ENCODE assay signal across 1 cellular context in the genomic region with DNA sequence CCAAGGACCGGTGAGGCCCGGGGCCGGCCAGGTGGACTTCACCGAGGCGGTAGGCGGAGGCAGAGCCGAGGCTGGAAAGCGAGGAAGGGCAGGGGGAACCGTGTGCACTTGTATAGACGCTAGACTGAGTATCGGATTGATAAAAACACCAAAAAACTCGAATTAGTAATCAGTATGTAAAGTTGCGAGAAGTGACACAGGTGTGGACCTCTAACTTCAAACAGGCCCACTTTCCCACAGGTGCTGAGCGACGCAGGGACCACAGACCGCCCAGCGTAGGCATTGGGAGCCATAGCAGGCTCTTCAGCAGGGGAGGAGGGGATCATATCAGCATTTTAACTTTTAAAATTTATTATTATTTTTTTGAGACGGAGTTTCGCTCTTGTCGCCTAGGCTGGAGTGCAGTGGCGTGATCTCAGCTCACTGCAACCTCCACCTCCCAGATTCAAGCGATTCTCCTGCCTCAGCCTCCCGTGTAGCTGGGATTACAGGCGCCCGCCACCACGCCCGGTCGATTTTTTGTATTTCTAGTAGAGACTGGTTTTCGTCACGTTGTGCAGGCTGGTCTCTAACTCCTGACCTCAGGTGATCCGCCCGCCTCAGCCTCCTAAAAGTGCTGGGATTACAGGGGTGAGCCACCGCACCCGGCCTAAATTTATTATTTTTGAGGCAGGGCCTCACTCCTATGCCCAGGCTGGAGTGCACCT.
A peak's percentile ranks its signal among the peaks of the same experiment; 100 is the strongest.
TF ChIP-seq lines count a peak whose summit lies in the region.

No MANE protein-coding gene starts in this region.

TF ChIP-seq in K562, 482 proteins besides CTCF, POLR2A, EP300 and RAD21:
- no peak for TF ChIP-seq ZNF232 (CRISPR knock-in tag; IDR thresholded peaks at IDR 0.05)
- no peak for TF ChIP-seq JUNB (CRISPR knock-in tag; conservative IDR thresholded peaks at IDR 0.05)
- no peak for TF ChIP-seq GATA2 (CRISPR knock-in tag; IDR thresholded peaks at IDR 0.05)
- TF ChIP-seq CREBBP (IDR thresholded peaks at IDR 0.05; ENCODE audit: low read depth, low read length) = no peak
- TF ChIP-seq SMAD4 (CRISPR knock-in tag; conservative IDR thresholded peaks at IDR 0.05) = 0 out of 2 replicates have a peak, but pooled peaks have one; percentile 2
- TF ChIP-seq, protein P1, sequence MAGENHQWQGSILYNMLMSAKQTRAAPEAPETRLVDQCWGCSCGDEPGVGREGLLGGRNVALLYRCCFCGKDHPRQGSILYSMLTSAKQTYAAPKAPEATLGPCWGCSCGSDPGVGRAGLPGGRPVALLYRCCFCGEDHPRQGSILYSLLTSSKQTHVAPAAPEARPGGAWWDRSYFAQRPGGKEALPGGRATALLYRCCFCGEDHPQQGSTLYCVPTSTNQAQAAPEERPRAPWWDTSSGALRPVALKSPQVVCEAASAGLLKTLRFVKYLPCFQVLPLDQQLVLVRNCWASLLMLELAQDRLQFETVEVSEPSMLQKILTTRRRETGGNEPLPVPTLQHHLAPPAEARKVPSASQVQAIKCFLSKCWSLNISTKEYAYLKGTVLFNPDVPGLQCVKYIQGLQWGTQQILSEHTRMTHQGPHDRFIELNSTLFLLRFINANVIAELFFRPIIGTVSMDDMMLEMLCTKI (IDR thresholded peaks at IDR 0.05; ENCODE audit: partially characterized antibody) = no peak
- TF ChIP-seq CHD1 (IDR thresholded peaks at IDR 0.05; ENCODE audit: low read length) = peak; percentile 49
- TF ChIP-seq RHOXF2B (CRISPR knock-in tag; conservative IDR thresholded peaks at IDR 0.05) = no peak
- no peak for TF ChIP-seq PML (IDR thresholded peaks at IDR 0.05; ENCODE audit: low read length)
- TF ChIP-seq ZEB2 (IDR thresholded peaks at IDR 0.05) = 0 out of 2 replicates have a peak, but pooled peaks have one; percentile 34
- TF ChIP-seq KAT7 (CRISPR knock-in tag; IDR thresholded peaks at IDR 0.05; ENCODE audit: borderline replicate concordance) = 0 out of 2 replicates have a peak, but pooled peaks have one; percentile 8
- no peak for TF ChIP-seq SMC3 (conservative IDR thresholded peaks at IDR 0.05; ENCODE audit: insufficient read depth, low read depth, low read length)
- TF ChIP-seq ZNF76 (CRISPR knock-in tag; IDR thresholded peaks at IDR 0.05; ENCODE audit: borderline replicate concordance) = no peak
- peak; percentile 22 for TF ChIP-seq RBBP5 (IDR thresholded peaks at IDR 0.05; ENCODE audit: borderline replicate concordance, insufficient read depth, low read length, poor library complexity, severe bottlenecking)
- TF ChIP-seq CBFA2T3 (IDR thresholded peaks at IDR 0.05) = no peak
- no peak for TF ChIP-seq STAG1 (CRISPR knock-in tag; IDR thresholded peaks at IDR 0.05; ENCODE audit: borderline replicate concordance)
- TF ChIP-seq, protein P2, sequence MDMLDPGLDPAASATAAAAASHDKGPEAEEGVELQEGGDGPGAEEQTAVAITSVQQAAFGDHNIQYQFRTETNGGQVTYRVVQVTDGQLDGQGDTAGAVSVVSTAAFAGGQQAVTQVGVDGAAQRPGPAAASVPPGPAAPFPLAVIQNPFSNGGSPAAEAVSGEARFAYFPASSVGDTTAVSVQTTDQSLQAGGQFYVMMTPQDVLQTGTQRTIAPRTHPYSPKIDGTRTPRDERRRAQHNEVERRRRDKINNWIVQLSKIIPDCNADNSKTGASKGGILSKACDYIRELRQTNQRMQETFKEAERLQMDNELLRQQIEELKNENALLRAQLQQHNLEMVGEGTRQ (CRISPR knock-in tag; IDR thresholded peaks at IDR 0.05) = 0 out of 2 replicates have a peak, but pooled peaks have one; percentile 1
- TF ChIP-seq ETV1 (tag; conservative IDR thresholded peaks at IDR 0.05; ENCODE audit: low read depth) = 0 out of 2 replicates have a peak, but pooled peaks have one; percentile 24
- TF ChIP-seq, protein P3, sequence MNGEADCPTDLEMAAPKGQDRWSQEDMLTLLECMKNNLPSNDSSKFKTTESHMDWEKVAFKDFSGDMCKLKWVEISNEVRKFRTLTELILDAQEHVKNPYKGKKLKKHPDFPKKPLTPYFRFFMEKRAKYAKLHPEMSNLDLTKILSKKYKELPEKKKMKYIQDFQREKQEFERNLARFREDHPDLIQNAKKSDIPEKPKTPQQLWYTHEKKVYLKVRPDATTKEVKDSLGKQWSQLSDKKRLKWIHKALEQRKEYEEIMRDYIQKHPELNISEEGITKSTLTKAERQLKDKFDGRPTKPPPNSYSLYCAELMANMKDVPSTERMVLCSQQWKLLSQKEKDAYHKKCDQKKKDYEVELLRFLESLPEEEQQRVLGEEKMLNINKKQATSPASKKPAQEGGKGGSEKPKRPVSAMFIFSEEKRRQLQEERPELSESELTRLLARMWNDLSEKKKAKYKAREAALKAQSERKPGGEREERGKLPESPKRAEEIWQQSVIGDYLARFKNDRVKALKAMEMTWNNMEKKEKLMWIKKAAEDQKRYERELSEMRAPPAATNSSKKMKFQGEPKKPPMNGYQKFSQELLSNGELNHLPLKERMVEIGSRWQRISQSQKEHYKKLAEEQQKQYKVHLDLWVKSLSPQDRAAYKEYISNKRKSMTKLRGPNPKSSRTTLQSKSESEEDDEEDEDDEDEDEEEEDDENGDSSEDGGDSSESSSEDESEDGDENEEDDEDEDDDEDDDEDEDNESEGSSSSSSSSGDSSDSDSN (IDR thresholded peaks at IDR 0.05; ENCODE audit: borderline replicate concordance in 1 of 2, low read depth in 2 of 2, low read length in 2 of 2) = no peak
- TF ChIP-seq HCFC1 (IDR thresholded peaks at IDR 0.05; ENCODE audit: low read depth, low read length) = no peak
- TF ChIP-seq ETV5 (CRISPR knock-in tag; IDR thresholded peaks at IDR 0.05; ENCODE audit: low read depth) = 0 out of 2 replicates have a peak, but pooled peaks have one; percentile 9
- TF ChIP-seq HDAC1 (IDR thresholded peaks at IDR 0.05) = 0 out of 4 replicates have a peak, but pooled peaks of 1 of the 2 experiments have one; percentile 5
- TF ChIP-seq, protein P4, sequence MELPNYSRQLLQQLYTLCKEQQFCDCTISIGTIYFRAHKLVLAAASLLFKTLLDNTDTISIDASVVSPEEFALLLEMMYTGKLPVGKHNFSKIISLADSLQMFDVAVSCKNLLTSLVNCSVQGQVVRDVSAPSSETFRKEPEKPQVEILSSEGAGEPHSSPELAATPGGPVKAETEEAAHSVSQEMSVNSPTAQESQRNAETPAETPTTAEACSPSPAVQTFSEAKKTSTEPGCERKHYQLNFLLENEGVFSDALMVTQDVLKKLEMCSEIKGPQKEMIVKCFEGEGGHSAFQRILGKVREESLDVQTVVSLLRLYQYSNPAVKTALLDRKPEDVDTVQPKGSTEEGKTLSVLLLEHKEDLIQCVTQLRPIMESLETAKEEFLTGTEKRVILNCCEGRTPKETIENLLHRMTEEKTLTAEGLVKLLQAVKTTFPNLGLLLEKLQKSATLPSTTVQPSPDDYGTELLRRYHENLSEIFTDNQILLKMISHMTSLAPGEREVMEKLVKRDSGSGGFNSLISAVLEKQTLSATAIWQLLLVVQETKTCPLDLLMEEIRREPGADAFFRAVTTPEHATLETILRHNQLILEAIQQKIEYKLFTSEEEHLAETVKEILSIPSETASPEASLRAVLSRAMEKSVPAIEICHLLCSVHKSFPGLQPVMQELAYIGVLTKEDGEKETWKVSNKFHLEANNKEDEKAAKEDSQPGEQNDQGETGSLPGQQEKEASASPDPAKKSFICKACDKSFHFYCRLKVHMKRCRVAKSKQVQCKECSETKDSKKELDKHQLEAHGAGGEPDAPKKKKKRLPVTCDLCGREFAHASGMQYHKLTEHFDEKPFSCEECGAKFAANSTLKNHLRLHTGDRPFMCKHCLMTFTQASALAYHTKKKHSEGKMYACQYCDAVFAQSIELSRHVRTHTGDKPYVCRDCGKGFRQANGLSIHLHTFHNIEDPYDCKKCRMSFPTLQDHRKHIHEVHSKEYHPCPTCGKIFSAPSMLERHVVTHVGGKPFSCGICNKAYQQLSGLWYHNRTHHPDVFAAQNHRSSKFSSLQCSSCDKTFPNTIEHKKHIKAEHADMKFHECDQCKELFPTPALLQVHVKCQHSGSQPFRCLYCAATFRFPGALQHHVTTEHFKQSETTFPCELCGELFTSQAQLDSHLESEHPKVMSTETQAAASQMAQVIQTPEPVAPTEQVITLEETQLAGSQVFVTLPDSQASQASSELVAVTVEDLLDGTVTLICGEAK (IDR thresholded peaks at IDR 0.05) = no peak
- TF ChIP-seq, protein P4 (CRISPR knock-in tag; IDR thresholded peaks at IDR 0.05) = no peak; the same call in 1 of the 2 replicates
- TF ChIP-seq, protein P5, sequence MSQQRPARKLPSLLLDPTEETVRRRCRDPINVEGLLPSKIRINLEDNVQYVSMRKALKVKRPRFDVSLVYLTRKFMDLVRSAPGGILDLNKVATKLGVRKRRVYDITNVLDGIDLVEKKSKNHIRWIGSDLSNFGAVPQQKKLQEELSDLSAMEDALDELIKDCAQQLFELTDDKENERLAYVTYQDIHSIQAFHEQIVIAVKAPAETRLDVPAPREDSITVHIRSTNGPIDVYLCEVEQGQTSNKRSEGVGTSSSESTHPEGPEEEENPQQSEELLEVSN (IDR thresholded peaks at IDR 0.05; ENCODE audit: borderline replicate concordance in 1 of 2, extremely low read depth in 1 of 2, insufficient read depth in 1 of 2, insufficient read length in 1 of 2, low read depth in 1 of 2, low read length in 1 of 2, poor library complexity in 1 of 2, severe bottlenecking in 1 of 2) = peak in 1 of 2 experiments; percentile 24
- TF ChIP-seq ZNF184 (CRISPR knock-in tag; IDR thresholded peaks at IDR 0.05) = no peak
- TF ChIP-seq ZFP36 (IDR thresholded peaks at IDR 0.05; ENCODE audit: low read depth, low read length, partially characterized antibody) = no peak
- TF ChIP-seq, protein P6, sequence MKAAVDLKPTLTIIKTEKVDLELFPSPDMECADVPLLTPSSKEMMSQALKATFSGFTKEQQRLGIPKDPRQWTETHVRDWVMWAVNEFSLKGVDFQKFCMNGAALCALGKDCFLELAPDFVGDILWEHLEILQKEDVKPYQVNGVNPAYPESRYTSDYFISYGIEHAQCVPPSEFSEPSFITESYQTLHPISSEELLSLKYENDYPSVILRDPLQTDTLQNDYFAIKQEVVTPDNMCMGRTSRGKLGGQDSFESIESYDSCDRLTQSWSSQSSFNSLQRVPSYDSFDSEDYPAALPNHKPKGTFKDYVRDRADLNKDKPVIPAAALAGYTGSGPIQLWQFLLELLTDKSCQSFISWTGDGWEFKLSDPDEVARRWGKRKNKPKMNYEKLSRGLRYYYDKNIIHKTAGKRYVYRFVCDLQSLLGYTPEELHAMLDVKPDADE (conservative IDR thresholded peaks at IDR 0.05; ENCODE audit: control insufficient read depth, low read depth, low read length) = 0 out of 2 replicates have a peak, but pooled peaks have one; percentile 48
- no peak for TF ChIP-seq ATF1 (CRISPR knock-in tag; IDR thresholded peaks at IDR 0.05)
- no peak for TF ChIP-seq ATF1 (tag; IDR thresholded peaks at IDR 0.05)
- TF ChIP-seq, protein P7, sequence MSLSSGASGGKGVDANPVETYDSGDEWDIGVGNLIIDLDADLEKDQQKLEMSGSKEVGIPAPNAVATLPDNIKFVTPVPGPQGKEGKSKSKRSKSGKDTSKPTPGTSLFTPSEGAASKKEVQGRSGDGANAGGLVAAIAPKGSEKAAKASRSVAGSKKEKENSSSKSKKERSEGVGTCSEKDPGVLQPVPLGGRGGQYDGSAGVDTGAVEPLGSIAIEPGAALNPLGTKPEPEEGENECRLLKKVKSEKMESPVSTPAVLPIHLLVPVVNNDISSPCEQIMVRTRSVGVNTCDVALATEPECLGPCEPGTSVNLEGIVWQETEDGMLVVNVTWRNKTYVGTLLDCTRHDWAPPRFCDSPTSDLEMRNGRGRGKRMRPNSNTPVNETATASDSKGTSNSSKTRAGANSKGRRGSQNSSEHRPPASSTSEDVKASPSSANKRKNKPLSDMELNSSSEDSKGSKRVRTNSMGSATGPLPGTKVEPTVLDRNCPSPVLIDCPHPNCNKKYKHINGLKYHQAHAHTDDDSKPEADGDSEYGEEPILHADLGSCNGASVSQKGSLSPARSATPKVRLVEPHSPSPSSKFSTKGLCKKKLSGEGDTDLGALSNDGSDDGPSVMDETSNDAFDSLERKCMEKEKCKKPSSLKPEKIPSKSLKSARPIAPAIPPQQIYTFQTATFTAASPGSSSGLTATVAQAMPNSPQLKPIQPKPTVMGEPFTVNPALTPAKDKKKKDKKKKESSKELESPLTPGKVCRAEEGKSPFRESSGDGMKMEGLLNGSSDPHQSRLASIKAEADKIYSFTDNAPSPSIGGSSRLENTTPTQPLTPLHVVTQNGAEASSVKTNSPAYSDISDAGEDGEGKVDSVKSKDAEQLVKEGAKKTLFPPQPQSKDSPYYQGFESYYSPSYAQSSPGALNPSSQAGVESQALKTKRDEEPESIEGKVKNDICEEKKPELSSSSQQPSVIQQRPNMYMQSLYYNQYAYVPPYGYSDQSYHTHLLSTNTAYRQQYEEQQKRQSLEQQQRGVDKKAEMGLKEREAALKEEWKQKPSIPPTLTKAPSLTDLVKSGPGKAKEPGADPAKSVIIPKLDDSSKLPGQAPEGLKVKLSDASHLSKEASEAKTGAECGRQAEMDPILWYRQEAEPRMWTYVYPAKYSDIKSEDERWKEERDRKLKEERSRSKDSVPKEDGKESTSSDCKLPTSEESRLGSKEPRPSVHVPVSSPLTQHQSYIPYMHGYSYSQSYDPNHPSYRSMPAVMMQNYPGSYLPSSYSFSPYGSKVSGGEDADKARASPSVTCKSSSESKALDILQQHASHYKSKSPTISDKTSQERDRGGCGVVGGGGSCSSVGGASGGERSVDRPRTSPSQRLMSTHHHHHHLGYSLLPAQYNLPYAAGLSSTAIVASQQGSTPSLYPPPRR (CRISPR knock-in tag; IDR thresholded peaks at IDR 0.05; ENCODE audit: borderline replicate concordance) = no peak
